In the genomic region with DNA sequence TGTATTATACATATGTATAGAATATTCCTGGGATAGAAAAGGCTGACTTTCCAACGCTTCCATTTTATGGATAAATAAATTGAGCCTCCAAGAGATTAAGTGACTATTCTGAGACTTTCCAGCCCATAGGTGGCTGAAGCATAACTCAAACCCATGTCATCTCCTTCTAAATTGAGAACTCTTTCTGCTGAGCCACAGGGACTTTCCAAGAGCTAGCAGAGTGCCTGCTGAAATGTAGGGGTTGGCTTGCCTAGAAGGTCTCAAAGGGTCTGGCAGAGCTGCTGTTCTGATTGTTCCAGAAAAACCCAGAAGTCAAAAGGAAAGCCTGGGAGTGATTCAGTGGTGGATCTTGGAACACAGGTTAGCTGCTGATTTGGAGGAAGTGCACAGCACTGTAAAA, we compare ENCODE assay signal across 24 cellular contexts.
"Had no signal": no experiment of that assay in that cellular context is flagged by ENCODE, and none has a peak within 500 bp of the region (broad histone marks: within the 10 kb centered on the region; RNA-seq: fewer than 3 reads in every experiment).

No MANE protein-coding gene starts in this region.

- H3K27ac ChIP-seq: brain microvascular endothelial cell, coronary artery, dorsolateral prefrontal cortex, heart left ventricle had no signal

- H3K27me3 ChIP-seq: brain microvascular endothelial cell, dorsolateral prefrontal cortex, heart left ventricle had no signal

- ATAC-seq: activated CD4-positive, alpha-beta T cell treated with anti-CD3 and anti-CD28 coated beads for 36 hours; activated CD8-positive, alpha-beta memory T cell treated with anti-CD3 and anti-CD28 coated beads, Interleukin-2, amount 10 ng/mL, durations not matched to agents 7 days and 5 days; activated CD8-positive, alpha-beta T cell treated with anti-CD3 and anti-CD28 coated beads, Interleukin-2, amount 10 ng/mL, durations not matched to agents 7 days and 5 days; activated T-cell treated with anti-CD3 and anti-CD28 coated beads, Interleukin-2, amount 50 U/mL, for 72 hours; esophagus mucosa; heart left ventricle had no signal

- DNase-seq: activated CD4-positive, alpha-beta memory T cell treated with anti-CD3 and anti-CD28 coated beads for 36 hours; activated CD4-positive, alpha-beta T cell treated with anti-CD3 and anti-CD28 coated beads for 36 hours; activated CD4-positive, alpha-beta T cell treated with anti-CD3 and anti-CD28 coated beads, Interleukin-2, amount 10 ng/mL, durations not matched to agents 24 days and 14 days; activated CD4-positive, CD25-positive, alpha-beta regulatory T cell; activated CD4-positive, CD25-positive, alpha-beta regulatory T cell treated with anti-CD3 and anti-CD28 coated beads, Interleukin-2, amount 50 U/mL, for 72 hours; activated CD8-positive, alpha-beta memory T cell treated with anti-CD3 and anti-CD28 coated beads, Interleukin-2, amount 10 ng/mL, durations not matched to agents 7 days and 5 days; activated CD8-positive, alpha-beta memory T cell treated with anti-CD3 and anti-CD28 coated beads, Interleukin-2, amount 50 U/mL, for 4 hours; activated CD8-positive, alpha-beta T cell treated with anti-CD3 and anti-CD28 coated beads, Interleukin-2, amount 10 ng/mL, durations not matched to agents 7 days and 5 days; activated gamma-delta T cell; activated naive CD4-positive, alpha-beta T cell; activated naive CD4-positive, alpha-beta T cell treated with anti-CD3 and anti-CD28 coated beads, Interleukin-2, amount 50 U/mL, for 16 hours; activated T-cell treated with anti-CD3 and anti-CD28 coated beads, Interleukin-2, amount 50 U/mL, for 24 hours; activated T-cell treated with anti-CD3 and anti-CD28 coated beads, Interleukin-2, amount 50 U/mL, for 72 hours; amniotic stem cell; anterior cingulate cortex; brain microvascular endothelial cell; dorsolateral prefrontal cortex; effector memory CD4-positive, alpha-beta T cell; endodermal cell; foreskin fibroblast; heart left ventricle; T-helper 2 cell had no signal

- H3K4me3 ChIP-seq: coronary artery, dorsolateral prefrontal cortex, heart left ventricle had no signal

- H3K36me3 ChIP-seq: brain microvascular endothelial cell, heart left ventricle had no signal

- H3K9me3 ChIP-seq: heart left ventricle had no signal

- H3K4me1 ChIP-seq: heart left ventricle had no signal
